24 cellular contexts compared by ENCODE assay signal in genomic region chr22:35896306-35896705, GRCh38.
DNase-seq lines count a peak whose midpoint lies in the region; ATAC-seq and TF ChIP-seq lines count a peak whose summit lies in the region.
"Had no signal": no experiment of that assay in that cellular context is flagged by ENCODE, and none has a peak within 500 bp of the region (broad histone marks: within the 10 kb centered on the region; RNA-seq: fewer than 3 reads in every experiment).

No MANE protein-coding gene starts in this region.

- H3K4me1 ChIP-seq in H9 (ENCODE audit: insufficient read depth, low read length) (peaks cover 10% of the 10 kb centered on the region; the same call in 1 of the 2 replicates), OCI-LY7 (ENCODE audit: insufficient read depth, low read length, poor library complexity, severe bottlenecking) (peaks cover 86% of the 10 kb centered on the region), foreskin keratinocyte (peaks cover 57% of the 10 kb centered on the region), spleen (peaks cover 0 to 32% (median 8%) of the 10 kb centered on the region in 6 donors)

- peaks cover 5% of the 10 kb centered on the region; the same call in 1 of the 2 replicates for H3K36me3 ChIP-seq in OCI-LY7 (ENCODE audit: insufficient read depth, low read length)
- H3K36me3 ChIP-seq in spleen = no peaks in the 10 kb centered on the region
- H3K36me3 ChIP-seq: lower lobe of right lung, neutrophil, prostate gland had no signal

- WGBS in H9 (ENCODE audit: extremely low coverage, insufficient read length, low lambda C conversion rate) = no CpG with 5 or more reads among the region's 6 CpGs
- WGBS in spleen, 5 donors = 84 to 97% (median 91%) methylated on average over 6 of the region's 6 CpGs

- H3K9me2 ChIP-seq in OCI-LY7 (ENCODE audit: insufficient read depth, low read length) = no peaks in the 10 kb centered on the region

- intact Hi-C loops in OCI-LY7 (cut with micrococcal nuclease; ENCODE audit: unreplicated experiment) (no loop called here), spleen (cut with DNase I; ENCODE audit: low total_unique reads) (no loop called here)

- no peak overlapping the region for H2BK12ac ChIP-seq in H9 (ENCODE audit: insufficient read length, low read depth, low read length)

- H3K9me3 ChIP-seq in H9 (ENCODE audit: control insufficient read depth, low read depth, low read length) = no peaks in the 10 kb centered on the region
- H3K9me3 ChIP-seq in OCI-LY7 (ENCODE audit: low read length) = no peaks in the 10 kb centered on the region
- H3K9me3 ChIP-seq in spleen = no peaks in the 10 kb centered on the region
- H3K9me3 ChIP-seq: lower lobe of right lung, neutrophil, prostate gland, testis had no signal

- no peak overlapping the region for H3K23ac ChIP-seq in H9 (ENCODE audit: insufficient read length, low read depth, low read length)

- H2AFZ ChIP-seq in H9 (ENCODE audit: low read length) = no peak overlapping the region
- no peak overlapping the region for H2AFZ ChIP-seq in OCI-LY7 (ENCODE audit: low read length)

- TF ChIP-seq CTCF in H9 (conservative IDR thresholded peaks at IDR 0.05) (no peak), OCI-LY7 (conservative IDR thresholded peaks at IDR 0.05; ENCODE audit: low read length) (no peak), foreskin keratinocyte (conservative IDR thresholded peaks at IDR 0.05) (no peak), spleen (IDR thresholded peaks at IDR 0.05 in 8 of 11, conservative IDR thresholded peaks at IDR 0.05 in 3 of 11) (no peak)

- H2BK20ac ChIP-seq in H9 (ENCODE audit: low read depth, low read length, poor library complexity, severe bottlenecking) = peak overlapping the region; percentile 16

- no peak overlapping the region for H3K18ac ChIP-seq in H9 (ENCODE audit: insufficient read length, low read depth, low read length)

- H3K27ac ChIP-seq in H9 (ENCODE audit: insufficient read length, low read depth, low read length) = no peak overlapping the region
- H3K27ac ChIP-seq in OCI-LY7 (ENCODE audit: low read depth, low read length, poor library complexity, severe bottlenecking) = peak overlapping the region; percentile 7
- H3K27ac ChIP-seq in foreskin keratinocyte = peak overlapping the region; percentile 81
- peak overlapping the region in 12 of 21 experiments; percentile 12 to 66 (median 54) for H3K27ac ChIP-seq in skin epidermis
- no peak overlapping the region for H3K27ac ChIP-seq in spleen
- H3K27ac ChIP-seq: lower lobe of right lung, neutrophil, testis had no signal

- H3K79me2 ChIP-seq in H9 (ENCODE audit: insufficient read depth, low read length) (peaks cover 4% of the 10 kb centered on the region; the same call in 1 of the 2 replicates), OCI-LY7 (ENCODE audit: insufficient read depth, low read depth, low read length) (peaks cover 76% of the 10 kb centered on the region)

- H3K4me1 Mint-ChIP-seq in H9 = peaks cover 48 to 49% of the 10 kb centered on the region in 2 experiments
- H3K4me1 Mint-ChIP-seq: activated B cell treated with CpG ODN at 0.5 μM for 24 hours, IgD-negative memory B cell had no signal

- peak overlapping the region; percentile 11 to 72 (median 12); a peak in 3 of 7 replicates for H3K27ac Mint-ChIP-seq in H9
- H3K27ac Mint-ChIP-seq: activated B cell treated with CpG ODN at 0.5 μM for 24 hours; IgD-negative memory B cell; stimulated activated naive B cell treated with anti-CD40 and anti-IgM and Interleukin-4, amounts not matched to agents 10 μg/mL and 1 μg/mL and 100 μg/mL, for 72 hours had no signal

- H3K4me3 ChIP-seq in OCI-LY7 (ENCODE audit: low read depth, low read length, poor library complexity, severe bottlenecking) (no peak overlapping the region), skin epidermis (no peak overlapping the region), spleen (no peak overlapping the region)
- H3K4me3 ChIP-seq: lower lobe of right lung, prostate gland, testis had no signal

- peaks cover 0 to 5% (median 0%) of the 10 kb centered on the region in 3 experiments; a peak in 2 of 7 replicates for H3K36me3 Mint-ChIP-seq in H9 (ENCODE audit: insufficient read depth in 1 of 3, low read depth in 3 of 3)
- H3K36me3 Mint-ChIP-seq: CD14-positive monocyte; IgD-negative memory B cell; stimulated activated naive B cell treated with anti-CD40 and anti-IgM and Interleukin-4, amounts not matched to agents 10 μg/mL and 1 μg/mL and 100 μg/mL, for 72 hours had no signal

- no peak overlapping the region for H3K4ac ChIP-seq in H9 (ENCODE audit: low read depth, low read length)

- H2AK5ac ChIP-seq in H9 (ENCODE audit: insufficient read length, low read length) = no peak overlapping the region

- no peak for TF ChIP-seq POLR2A in spleen (IDR thresholded peaks at IDR 0.05)

- H3K4me3 Mint-ChIP-seq in H9 = no peak overlapping the region
- H3K4me3 Mint-ChIP-seq: activated B cell treated with CpG ODN at 0.5 μM for 24 hours; CD14-positive monocyte; IgD-negative memory B cell; stimulated activated naive B cell treated with anti-CD40 and anti-IgM and Interleukin-4, amounts not matched to agents 10 μg/mL and 1 μg/mL and 100 μg/mL, for 72 hours had no signal

- no peak overlapping the region for H2BK15ac ChIP-seq in H9 (ENCODE audit: low read depth, low read length)

- CTCF ChIA-PET in OCI-LY7 (lab: Charles Lee; ENCODE audit: unreplicated experiment) = no interaction called here

- H3T11ph ChIP-seq in H9 (ENCODE audit: low read length) = no peak overlapping the region

- no peak overlapping the region for H3K9ac ChIP-seq in H9 (ENCODE audit: extremely low read depth, insufficient read length, low read length)

- H4K91ac ChIP-seq in H9 (ENCODE audit: insufficient read length, low read depth, low read length) = no peak overlapping the region

- H2BK120ac ChIP-seq in H9 (ENCODE audit: low read depth, low read length, poor library complexity, severe bottlenecking) = no peak overlapping the region

- no peaks in the 10 kb centered on the region for H3K23me2 ChIP-seq in H9 (ENCODE audit: insufficient read length, low read depth, low read length, poor library complexity, severe bottlenecking)

- no peaks in the 10 kb centered on the region for H3K27me3 Mint-ChIP-seq in H9 (ENCODE audit: low read depth)

- no peak overlapping the region for H3K14ac ChIP-seq in H9 (ENCODE audit: insufficient read depth, low read length)

- H4K8ac ChIP-seq in H9 (replicated peaks; ENCODE audit: insufficient read length, low read depth, low read length) = no peak overlapping the region

- no peak overlapping the region for H2BK5ac ChIP-seq in H9 (ENCODE audit: insufficient read length, low read length)

- DNase-seq in H9 (no peak), OCI-LY7 (ENCODE audit: low spot score) (no peak), foreskin keratinocyte (peak; percentile 40 to 56), kidney glomerular epithelial cell (lab: John Stamatoyannopoulos, UW) (no peak), spleen (no peak)
- DNase-seq: activated B cell treated with CpG ODN at 0.5 μM for 24 hours; activated CD4-positive, alpha-beta T cell treated with anti-CD3 and anti-CD28 coated beads, Interleukin-2, amount 50 U/mL, for 4 hours; activated CD8-positive, alpha-beta memory T cell treated with anti-CD3 and anti-CD28 coated beads, Interleukin-2, amount 50 U/mL, for 48 hours; foreskin melanocyte; islet precursor cell; lower lobe of right lung; NCI-H2081; NCI-H345; NCI-H82; SHP77; stimulated activated CD4-positive, alpha-beta T cell treated with anti-CD3 and anti-CD28 coated beads, Interleukin-4, amount 100 ng/mL, for 24 hours; stimulated activated naive B cell treated with anti-CD40 and anti-IgM and Interleukin-4, amounts not matched to agents 10 μg/mL and 1 μg/mL and 100 μg/mL, for 72 hours; testis had no signal

- H3K79me1 ChIP-seq in H9 (ENCODE audit: insufficient read depth, low read depth, low read length, poor library complexity, severe bottlenecking) = peaks cover 11% of the 10 kb centered on the region

- H3K9me3 Mint-ChIP-seq in H9 = no peaks in the 10 kb centered on the region
- H3K9me3 Mint-ChIP-seq: activated B cell treated with CpG ODN at 0.5 μM for 24 hours; CD14-positive monocyte; IgD-negative memory B cell; stimulated activated naive B cell treated with anti-CD40 and anti-IgM and Interleukin-4, amounts not matched to agents 10 μg/mL and 1 μg/mL and 100 μg/mL, for 72 hours had no signal

- H3K4me2 ChIP-seq in H9 (ENCODE audit: insufficient read depth, insufficient read length, low read length) = no peak overlapping the region
- H3K4me2 ChIP-seq in OCI-LY7 (ENCODE audit: low read length) = peak overlapping the region; percentile 98; the same call in 1 of the 2 replicates

- no TSS peak for BruUV-seq in OCI-LY7 (replicated peaks; lab: Mats Ljungman, UMichigan)

- no peak overlapping the region for H4K5ac ChIP-seq in H9 (ENCODE audit: insufficient read length, low read depth, low read length)

- ATAC-seq in foreskin keratinocyte (no peak), HG03565 (IDR thresholded peaks at IDR 0.05; ENCODE audit: unreplicated experiment) (no peak)
- ATAC-seq: lower lobe of right lung; stimulated activated naive B cell treated with anti-CD40 and anti-IgM and Interleukin-4, amounts not matched to agents 10 μg/mL and 1 μg/mL and 100 μg/mL, for 72 hours had no signal

- POLR2A ChIA-PET in OCI-LY7 (lab: Charles Lee) = interaction anchor here (1.0 kb wide), 1 partner anchor 19 kb away, joined by 3 read pairs; no protein-coding TSS in a partner anchor

- no peaks in the 10 kb centered on the region for H4K20me1 ChIP-seq in H9 (ENCODE audit: control insufficient read depth, insufficient read depth, insufficient read length)
- H4K20me1 ChIP-seq in OCI-LY7 (ENCODE audit: insufficient read depth, low read length) = no peaks in the 10 kb centered on the region

- H3K56ac ChIP-seq in H9 (ENCODE audit: insufficient read length, low read depth, low read length) = no peak overlapping the region

- H3K27me3 ChIP-seq in H9 (ENCODE audit: insufficient read depth, low read length) = no peaks in the 10 kb centered on the region
- no peaks in the 10 kb centered on the region for H3K27me3 ChIP-seq in foreskin keratinocyte
- H3K27me3 ChIP-seq in spleen (replicated peaks in 1 of 7) = peaks cover 0 to 5% (median 0%) of the 10 kb centered on the region in 7 donors
- H3K27me3 ChIP-seq: testis had no signal

Comparison
In these comparisons a context has a peak if more than half of its experiments do, and no peak if none do; other contexts are left out.
1. DNase-seq: peak in foreskin keratinocyte (2 of 2); none in H9 (single experiment), OCI-LY7 (single experiment), kidney glomerular epithelial cell (single experiment) and spleen (single experiment).
2. H3K27ac ChIP-seq: peak in OCI-LY7 (single experiment), foreskin keratinocyte (single experiment) and skin epidermis (12 of 21); none in H9 (single experiment) and spleen (0 of 8).